Comparison of ENCODE assay signal across 8 cellular contexts in genomic region chr10:17617031-17617911, GRCh38. TPM values are rescaled to one million over a fixed set of nuclear protein-coding genes. Genes with fewer than 3 reads are reported as not detected.
DNase-seq lines count a peak whose midpoint lies in the region; ATAC-seq and TF ChIP-seq lines count a peak whose summit lies in the region.

Gene HACD1 (minus strand): TSS chr10:17617374. CDS start chr10:17617339, 35 bp downstream.

- TF ChIP-seq CTCF in colonic mucosa (IDR thresholded peaks at IDR 0.05): no peak

- H3K4me1 ChIP-seq in colonic mucosa: no peaks in the 10 kb centered on the region

- H3K9ac ChIP-seq in colonic mucosa (ENCODE audit: low read depth in 2 of 2, low read length in 2 of 2): peak within 1 kb of the TSS; percentile 60 to 61

- no peaks in the 10 kb centered on the region for H3K9me3 ChIP-seq in colonic mucosa

- peak within 1 kb of the TSS; percentile 77 for H3K27ac ChIP-seq in colonic mucosa

- H3K36me3 ChIP-seq in colonic mucosa: no peaks in the 10 kb centered on the region

- ATAC-seq in HG02798 (IDR thresholded peaks at IDR 0.05; ENCODE audit: poor library complexity, unreplicated experiment) (peak; percentile 63), left colon (peak; percentile 83)

- H3K4me3 ChIP-seq in colonic mucosa: peak within 1 kb of the TSS; percentile 79

- intact Hi-C loops in colonic mucosa (cut with DNase I): no loop called here
- intact Hi-C loops in left colon (cut with DNase I, micrococcal nuclease): loop anchor here in 1 of 2 donors (10.0 kb wide), 1 partner anchor 128 kb away; no protein-coding TSS in a partner anchor

- peak; percentile 18 for DNase-seq in NCI-H2196 (lab: John Stamatoyannopoulos, UW; ENCODE audit: unreplicated experiment)
- no peak for DNase-seq in NCI-H2196 treated with DMSO at 0.1 percent for 48 hours (lab: John Stamatoyannopoulos, UW; ENCODE audit: unreplicated experiment)
- DNase-seq in NCI-H1694 (lab: John Stamatoyannopoulos, UW): peak; percentile 20
- peak; percentile 14 for DNase-seq in activated CD4-positive, alpha-beta T cell treated with anti-CD3 and anti-CD28 coated beads for 1 hour
- DNase-seq in colonic mucosa: peak; percentile 74
- peak; percentile 66 to 75 for DNase-seq in left colon
- DNase-seq in stimulated activated CD4-positive, alpha-beta T cell treated with anti-CD3 and anti-CD28 coated beads, Interleukin-1b, Interleukin-23, amount 100 ng/mL, for 48 hours: peak; percentile 38

- no peaks in the 10 kb centered on the region for H3K27me3 ChIP-seq in colonic mucosa

RNA-seq across cellular contexts. Expression of gene HACD1, which starts in this region (rescaled TPM):
- total RNA-seq in colonic mucosa (10 to 100 TPM in 1 of 2 donors, 1 to 10 TPM in 1; 3.4 to 16.6 TPM), left colon (1 to 10 TPM; 3.2 to 6.1 TPM)
